ENCODE assay signal across 1 cellular context in genomic region chr18:46333371-46334199, GRCh38.
TF ChIP-seq lines count a peak whose summit lies in the region.

No MANE protein-coding gene starts in this region.

TF ChIP-seq in HepG2, 621 proteins besides CTCF, POLR2A, EP300 and RAD21 (continued from another document):
- no peak for TF ChIP-seq ZNF891 (CRISPR knock-in tag; IDR thresholded peaks at IDR 0.05)
- 0 out of 2 replicates have a peak, but pooled peaks have one; percentile 26 for TF ChIP-seq BHLHE40 (IDR thresholded peaks at IDR 0.05; ENCODE audit: low read length)
